Comparison of ENCODE assay signal across 2 cellular contexts in genomic region chr12:21252070-21252469, GRCh38.
TF ChIP-seq lines count a peak whose summit lies in the region.

No MANE protein-coding gene starts in this region.

TF ChIP-seq in SK-N-SH, 30 proteins besides CTCF, POLR2A, EP300 and RAD21 (continued from another document):
- TF ChIP-seq ZBTB33 (IDR thresholded peaks at IDR 0.05; ENCODE audit: borderline replicate concordance, low read depth), result no peak
- no peak for TF ChIP-seq RCOR1 (IDR thresholded peaks at IDR 0.05; ENCODE audit: low read length)
- TF ChIP-seq TAF1 (IDR thresholded peaks at IDR 0.05; ENCODE audit: borderline replicate concordance, low read depth, low read length), result no peak
- no peak for TF ChIP-seq EZH2phosphoT487 (IDR thresholded peaks at IDR 0.05; ENCODE audit: borderline replicate concordance, low read depth)
- TF ChIP-seq FOSL2 (IDR thresholded peaks at IDR 0.05; ENCODE audit: borderline replicate concordance, low read depth), result no peak
- no peak for TF ChIP-seq SMC3 (IDR thresholded peaks at IDR 0.05; ENCODE audit: low read depth, low read length)
TF ChIP-seq in SK-N-SH: peak in this region for 0.

TF ChIP-seq in SK-N-SH treated with all-trans-retinoic acid at 6 μM for 48 hours, 23 proteins besides CTCF, POLR2A, EP300 and RAD21 (continued from another document):
- TF ChIP-seq, protein P1, sequence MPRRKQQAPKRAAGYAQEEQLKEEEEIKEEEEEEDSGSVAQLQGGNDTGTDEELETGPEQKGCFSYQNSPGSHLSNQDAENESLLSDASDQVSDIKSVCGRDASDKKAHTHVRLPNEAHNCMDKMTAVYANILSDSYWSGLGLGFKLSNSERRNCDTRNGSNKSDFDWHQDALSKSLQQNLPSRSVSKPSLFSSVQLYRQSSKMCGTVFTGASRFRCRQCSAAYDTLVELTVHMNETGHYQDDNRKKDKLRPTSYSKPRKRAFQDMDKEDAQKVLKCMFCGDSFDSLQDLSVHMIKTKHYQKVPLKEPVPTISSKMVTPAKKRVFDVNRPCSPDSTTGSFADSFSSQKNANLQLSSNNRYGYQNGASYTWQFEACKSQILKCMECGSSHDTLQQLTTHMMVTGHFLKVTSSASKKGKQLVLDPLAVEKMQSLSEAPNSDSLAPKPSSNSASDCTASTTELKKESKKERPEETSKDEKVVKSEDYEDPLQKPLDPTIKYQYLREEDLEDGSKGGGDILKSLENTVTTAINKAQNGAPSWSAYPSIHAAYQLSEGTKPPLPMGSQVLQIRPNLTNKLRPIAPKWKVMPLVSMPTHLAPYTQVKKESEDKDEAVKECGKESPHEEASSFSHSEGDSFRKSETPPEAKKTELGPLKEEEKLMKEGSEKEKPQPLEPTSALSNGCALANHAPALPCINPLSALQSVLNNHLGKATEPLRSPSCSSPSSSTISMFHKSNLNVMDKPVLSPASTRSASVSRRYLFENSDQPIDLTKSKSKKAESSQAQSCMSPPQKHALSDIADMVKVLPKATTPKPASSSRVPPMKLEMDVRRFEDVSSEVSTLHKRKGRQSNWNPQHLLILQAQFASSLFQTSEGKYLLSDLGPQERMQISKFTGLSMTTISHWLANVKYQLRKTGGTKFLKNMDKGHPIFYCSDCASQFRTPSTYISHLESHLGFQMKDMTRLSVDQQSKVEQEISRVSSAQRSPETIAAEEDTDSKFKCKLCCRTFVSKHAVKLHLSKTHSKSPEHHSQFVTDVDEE (CRISPR knock-in tag; IDR thresholded peaks at IDR 0.05), result no peak
- TF ChIP-seq CSDC2 (CRISPR knock-in tag; IDR thresholded peaks at IDR 0.05) (no peak), ESRRG (CRISPR knock-in tag; IDR thresholded peaks at IDR 0.05) (no peak), GLIS3 (CRISPR knock-in tag; IDR thresholded peaks at IDR 0.05) (no peak), TOX (CRISPR knock-in tag; IDR thresholded peaks at IDR 0.05; ENCODE audit: borderline replicate concordance) (no peak)
